Comparison of ENCODE assay signal across 22 cellular contexts in the genomic region with DNA sequence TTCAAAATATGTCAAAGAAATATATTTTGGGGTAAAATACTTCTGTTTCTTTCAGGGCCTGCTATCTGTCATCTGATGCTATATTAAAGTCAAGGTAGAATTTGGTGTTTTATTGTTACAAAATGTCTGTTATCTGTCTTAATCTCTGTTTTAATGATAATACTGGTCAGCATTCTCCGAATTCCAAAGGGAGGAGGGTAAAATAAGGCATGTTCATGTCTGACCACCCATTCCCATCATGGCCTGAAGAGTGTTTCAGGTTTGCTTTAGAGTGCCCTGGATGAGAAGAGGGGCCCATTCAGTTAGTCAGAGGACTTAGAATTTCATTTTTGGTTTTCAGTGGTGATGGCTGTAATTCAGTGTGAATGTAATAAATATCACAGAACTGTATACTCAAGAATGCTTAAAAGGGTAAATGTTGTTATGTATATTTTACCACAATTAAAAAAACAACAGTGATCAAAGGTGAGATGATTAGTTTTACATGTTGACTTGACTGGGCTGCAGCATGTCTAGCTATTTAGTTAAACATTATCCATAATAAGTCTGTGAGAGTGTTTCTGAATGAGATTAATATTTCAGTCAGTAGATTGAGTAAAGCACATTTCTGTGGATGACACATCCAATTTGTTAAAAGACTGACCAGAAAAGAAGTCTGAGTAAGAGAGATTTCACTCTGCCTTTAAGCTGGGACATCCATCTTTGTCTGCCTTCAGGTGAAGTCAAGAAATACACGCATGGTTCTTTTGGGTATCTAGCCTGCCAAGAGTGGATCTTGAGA.
"Had no signal": no experiment of that assay in that cellular context is flagged by ENCODE, and none has a peak within 500 bp of the region (broad histone marks: within the 10 kb centered on the region; RNA-seq: fewer than 3 reads in every experiment).

No MANE protein-coding gene starts in this region.

- DNase-seq: activated CD4-positive, alpha-beta T cell treated with anti-CD3 and anti-CD28 coated beads for 4 hours; activated CD4-positive, alpha-beta T cell treated with anti-CD3 and anti-CD28 coated beads, Interleukin-2, amount 50 U/mL, for 48 hours; activated CD4-positive, CD25-positive, alpha-beta regulatory T cell; activated CD8-positive, alpha-beta memory T cell treated with anti-CD3 and anti-CD28 coated beads, Interleukin-2, amount 50 U/mL, for 48 hours; activated naive CD4-positive, alpha-beta T cell treated with Interleukin-2 at 50 U/mL for 16 hours; activated naive CD8-positive, alpha-beta T cell treated with anti-CD3 and anti-CD28 coated beads for 36 hours; activated T-cell treated with anti-CD3 and anti-CD28 coated beads, Interleukin-2, amount 50 U/mL, for 4 hours; amniotic stem cell; cerebellar nuclear complex; endodermal cell; nephron progenitor cell; right lobe of liver; small intestine; stimulated activated CD4-positive, alpha-beta T cell treated with anti-CD3 and anti-CD28 coated beads, Interleukin-2, amount 100 ng/mL, for 24 hours; stimulated activated naive CD8-positive, alpha-beta T cell treated with anti-CD3 and anti-CD28 coated beads, Interleukin-15, amount 100 ng/mL, for 72 hours; T-helper 17 cell; tibial artery had no signal

- H3K27me3 Mint-ChIP-seq: activated naive CD8-positive, alpha-beta T cell treated with anti-CD3 and anti-CD28 coated beads for 36 hours; stimulated activated naive CD8-positive, alpha-beta T cell treated with anti-CD3 and anti-CD28 coated beads, Interleukin-15, amount 100 ng/mL, for 72 hours; T-helper 17 cell had no signal

- H2AFZ ChIP-seq: parathyroid adenoma had no signal

- H3K36me3 Mint-ChIP-seq: activated naive CD8-positive, alpha-beta T cell treated with anti-CD3 and anti-CD28 coated beads for 36 hours; stimulated activated effector memory CD8-positive, alpha-beta T cell treated with anti-CD3 and anti-CD28 coated beads, Interleukin-12 subunit alpha, Interleukin-12 subunit beta, amount 100 ng/mL, for 72 hours had no signal

- H3K9me3 ChIP-seq: right lobe of liver had no signal

- H3K79me2 ChIP-seq: parathyroid adenoma had no signal

- H3K27ac ChIP-seq: breast epithelium, coronary artery, parathyroid adenoma, right lobe of liver, tibial artery had no signal

- H3K4me1 ChIP-seq: breast epithelium, parathyroid adenoma, right lobe of liver, tibial artery had no signal

- H3K27ac Mint-ChIP-seq: activated naive CD8-positive, alpha-beta T cell treated with anti-CD3 and anti-CD28 coated beads for 36 hours; activated T-helper 2 cell treated with anti-CD3 and anti-CD28 coated beads, Interferon-gamma antibody, Interleukin-2, Interleukin-4, amounts not matched to agents 10 μg/mL and 5 μg/mL and 100 μg/mL, durations not matched to agents 14 hours and 24 hours and 36 hours; endodermal cell; nephron progenitor cell; stimulated activated effector memory CD8-positive, alpha-beta T cell treated with anti-CD3 and anti-CD28 coated beads, Interleukin-12 subunit alpha, Interleukin-12 subunit beta, amount 100 ng/mL, for 72 hours; stimulated activated naive CD8-positive, alpha-beta T cell treated with anti-CD3 and anti-CD28 coated beads, Interleukin-15, amount 100 ng/mL, for 72 hours; T-helper 17 cell had no signal

- H3K27me3 ChIP-seq: breast epithelium, right lobe of liver, tibial artery had no signal

- H3K4me3 ChIP-seq: breast epithelium, coronary artery, right lobe of liver, tibial artery had no signal

- H3K4me1 Mint-ChIP-seq: activated naive CD8-positive, alpha-beta T cell treated with anti-CD3 and anti-CD28 coated beads for 36 hours; endodermal cell; nephron progenitor cell; stimulated activated effector memory CD8-positive, alpha-beta T cell treated with anti-CD3 and anti-CD28 coated beads, Interleukin-12 subunit alpha, Interleukin-12 subunit beta, amount 100 ng/mL, for 72 hours; stimulated activated naive CD8-positive, alpha-beta T cell treated with anti-CD3 and anti-CD28 coated beads, Interleukin-15, amount 100 ng/mL, for 72 hours; T-helper 17 cell had no signal

- H3K9me3 Mint-ChIP-seq: activated naive CD8-positive, alpha-beta T cell treated with anti-CD3 and anti-CD28 coated beads for 36 hours had no signal

- ATAC-seq: activated T-cell treated with anti-CD3 and anti-CD28 coated beads, Interleukin-2, amount 50 U/mL, for 4 hours; right lobe of liver; stimulated activated effector memory CD8-positive, alpha-beta T cell treated with anti-CD3 and anti-CD28 coated beads, Interleukin-12 subunit alpha, Interleukin-12 subunit beta, amount 100 ng/mL, for 72 hours; stimulated activated naive CD8-positive, alpha-beta T cell treated with anti-CD3 and anti-CD28 coated beads, Interleukin-15, amount 100 ng/mL, for 72 hours; T-helper 17 cell had no signal

- H3K4me3 Mint-ChIP-seq: activated naive CD8-positive, alpha-beta T cell treated with anti-CD3 and anti-CD28 coated beads for 36 hours; activated T-cell treated with anti-CD3 and anti-CD28 coated beads, Interleukin-2, amount 50 U/mL, for 4 hours; endodermal cell; nephron progenitor cell; stimulated activated effector memory CD8-positive, alpha-beta T cell treated with anti-CD3 and anti-CD28 coated beads, Interleukin-12 subunit alpha, Interleukin-12 subunit beta, amount 100 ng/mL, for 72 hours; stimulated activated naive CD8-positive, alpha-beta T cell treated with anti-CD3 and anti-CD28 coated beads, Interleukin-15, amount 100 ng/mL, for 72 hours; T-helper 17 cell had no signal

- H3K36me3 ChIP-seq: breast epithelium, right lobe of liver, tibial artery had no signal
